Comparison of ENCODE assay signal across 8 cellular contexts in the genomic region with DNA sequence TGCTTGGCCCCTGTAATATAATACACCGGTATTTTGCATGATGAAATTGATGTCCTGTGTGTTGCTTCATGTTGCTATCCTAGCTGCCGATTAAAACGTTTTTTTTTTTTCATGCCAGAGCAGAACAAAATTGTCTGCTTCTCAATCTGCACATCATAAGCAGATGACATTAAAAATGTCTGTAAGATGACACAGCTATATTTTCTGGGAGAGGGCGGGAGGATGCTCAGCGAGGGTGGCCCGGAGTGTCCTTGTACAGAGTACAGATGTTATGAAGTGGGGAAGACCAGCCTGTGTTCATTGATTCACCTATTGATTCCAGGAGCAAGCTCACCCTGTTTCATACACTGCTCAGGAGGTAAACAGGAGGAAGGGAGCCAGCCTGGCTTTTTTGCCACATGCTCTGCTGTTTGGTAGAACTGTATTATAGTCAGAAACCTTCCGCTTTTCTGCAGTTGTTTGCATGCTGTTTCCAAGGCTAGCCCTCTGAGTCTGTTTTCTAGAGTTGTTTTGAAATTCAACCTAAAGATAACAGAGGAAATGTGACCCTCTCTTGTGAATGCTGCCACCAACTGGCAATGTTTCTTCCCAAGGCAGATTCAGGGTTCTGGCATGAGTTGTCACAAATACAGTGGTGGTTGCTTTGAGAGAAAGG. TPM values are rescaled to one million over a fixed set of nuclear protein-coding genes. Genes with fewer than 3 reads are reported as not detected.
DNase-seq lines count a peak whose midpoint lies in the region; ATAC-seq, FAIRE-seq and TF ChIP-seq lines count a peak whose summit lies in the region.

No MANE protein-coding gene starts in this region.

- H2AFZ ChIP-seq in GM23248: no peak overlapping the region

- H3K4me1 ChIP-seq in BE2C (peaks cover 4% of the 10 kb centered on the region; the same call in 1 of the 2 replicates), GM23248 (ENCODE audit: insufficient read depth) (peaks cover 22% of the 10 kb centered on the region), liver (ENCODE audit: control insufficient read depth in 4 of 4, insufficient read depth in 4 of 4, low read length in 3 of 4) (peaks cover 8 to 26% (median 21%) of the 10 kb centered on the region in 4 donors)

- H3K9ac ChIP-seq in GM23248 (no peak overlapping the region), liver (ENCODE audit: low read depth in 1 of 2, low read length in 2 of 2) (peak overlapping the region; percentile 3 to 65)

- H3K27me3 ChIP-seq in BE2C (peaks cover 3% of the 10 kb centered on the region; the same call in 1 of the 2 replicates), GM23248 (replicated peaks; ENCODE audit: insufficient read depth) (no peaks in the 10 kb centered on the region), liver (ENCODE audit: control insufficient read depth in 4 of 4, insufficient read depth in 4 of 4, low read length in 3 of 4) (no peaks in the 10 kb centered on the region)

- no peaks in the 10 kb centered on the region for H3K9me2 ChIP-seq in GM23248 (ENCODE audit: insufficient read depth)

- DNase-seq in BE2C (peak; percentile 58), GM23248 (peak; percentile 44), NCI-H526 (lab: John Stamatoyannopoulos, UW) (peak; percentile 90 to 95), amniotic epithelial cell (ENCODE audit: low read depth) (peak; percentile 46), GM12892 (ENCODE audit: insufficient read length) (no peak)

- no peaks in the 10 kb centered on the region for H3K9me3 ChIP-seq in BE2C
- no peaks in the 10 kb centered on the region for H3K9me3 ChIP-seq in GM23248 (ENCODE audit: low read depth)
- H3K9me3 ChIP-seq in liver (ENCODE audit: control insufficient read depth in 4 of 4, low read length in 3 of 4): no peaks in the 10 kb centered on the region

- TF ChIP-seq POLR2A in GM12892 (IDR thresholded peaks at IDR 0.05; ENCODE audit: low read depth, low read length): no peak

- 32 to 44% methylated on average over 7 of the region's 7 CpGs for WGBS in GM23248 (ENCODE audit: low coverage in 1 of 2, low lambda C conversion rate in 2 of 2, missing lambda C conversion rate in 2 of 2), 2 experiments
- WGBS in liver: 14% methylated on average over 7 of the region's 7 CpGs

- no peaks in the 10 kb centered on the region for H4K20me1 ChIP-seq in GM23248 (ENCODE audit: insufficient read depth)

- TF ChIP-seq CTCF in BE2C (IDR thresholded peaks at IDR 0.05; ENCODE audit: low read depth, low read length) (peak; percentile 87), liver (IDR thresholded peaks at IDR 0.05; ENCODE audit: low read depth, low read length, missing input control) (peak; percentile 42)

- H3F3A ChIP-seq in GM23248 (ENCODE audit: insufficient read depth): peaks cover 16% of the 10 kb centered on the region

- no peaks in the 10 kb centered on the region for H3K79me2 ChIP-seq in GM23248 (ENCODE audit: insufficient read depth)

- H3K36me3 ChIP-seq in BE2C (no peaks in the 10 kb centered on the region), GM23248 (ENCODE audit: low read depth) (no peaks in the 10 kb centered on the region), liver (ENCODE audit: control insufficient read depth in 4 of 4, insufficient read depth in 3 of 4, low read depth in 1 of 4, low read length in 3 of 4) (no peaks in the 10 kb centered on the region)

- FAIRE-seq in GM12892 (lab: Jason Lieb, UNC): no peak

- ATAC-seq in HG02759 (IDR thresholded peaks at IDR 0.05; ENCODE audit: unreplicated experiment) (no peak), HG02571 (IDR thresholded peaks at IDR 0.05; ENCODE audit: unreplicated experiment) (no peak)

- peak overlapping the region; percentile 11 for H3K4me2 ChIP-seq in GM23248 (ENCODE audit: unreplicated experiment)

- in situ Hi-C loops in GM23248 (cut with MboI): loop anchor here (10.0 kb wide), 1 partner anchor 314 kb away; no protein-coding TSS in a partner anchor

- H3K27ac ChIP-seq in GM23248: 0 out of 2 replicates have a peak overlapping the region, but pooled peaks have one; percentile 1
- H3K27ac ChIP-seq in liver (ENCODE audit: low read depth in 1 of 2, low read length in 2 of 2): peak overlapping the region; percentile 68 to 78

- peak; percentile 79 to 83 for TF ChIP-seq RAD21 in liver (IDR thresholded peaks at IDR 0.05)

- peak overlapping the region; percentile 47 for H3K4me3 ChIP-seq in BE2C (ENCODE audit: low read depth, low read length)
- no peak overlapping the region for H3K4me3 ChIP-seq in GM23248
- peak overlapping the region in 1 of 3 donors; percentile 4 for H3K4me3 ChIP-seq in liver (ENCODE audit: low read depth in 1 of 3, low read length in 3 of 3)

TF ChIP-seq in liver, 16 proteins besides CTCF, POLR2A, EP300 and RAD21:
- peak in 1 of 2 donors; percentile 11 for TF ChIP-seq HNF4A (conservative IDR thresholded peaks at IDR 0.05)
- no peak for TF ChIP-seq GABPA (IDR thresholded peaks at IDR 0.05 in 1 of 2, conservative IDR thresholded peaks at IDR 0.05 in 1 of 2)
- TF ChIP-seq YY1 (IDR thresholded peaks at IDR 0.05): no peak
- peak; percentile 10 for TF ChIP-seq FOXA1 (IDR thresholded peaks at IDR 0.05)
- no peak for TF ChIP-seq HNF4G (IDR thresholded peaks at IDR 0.05)
- TF ChIP-seq EGR1 (IDR thresholded peaks at IDR 0.05; ENCODE audit: low read depth in 2 of 2): no peak
- TF ChIP-seq SP1 (IDR thresholded peaks at IDR 0.05): peak; percentile 12
- TF ChIP-seq, protein P1, sequence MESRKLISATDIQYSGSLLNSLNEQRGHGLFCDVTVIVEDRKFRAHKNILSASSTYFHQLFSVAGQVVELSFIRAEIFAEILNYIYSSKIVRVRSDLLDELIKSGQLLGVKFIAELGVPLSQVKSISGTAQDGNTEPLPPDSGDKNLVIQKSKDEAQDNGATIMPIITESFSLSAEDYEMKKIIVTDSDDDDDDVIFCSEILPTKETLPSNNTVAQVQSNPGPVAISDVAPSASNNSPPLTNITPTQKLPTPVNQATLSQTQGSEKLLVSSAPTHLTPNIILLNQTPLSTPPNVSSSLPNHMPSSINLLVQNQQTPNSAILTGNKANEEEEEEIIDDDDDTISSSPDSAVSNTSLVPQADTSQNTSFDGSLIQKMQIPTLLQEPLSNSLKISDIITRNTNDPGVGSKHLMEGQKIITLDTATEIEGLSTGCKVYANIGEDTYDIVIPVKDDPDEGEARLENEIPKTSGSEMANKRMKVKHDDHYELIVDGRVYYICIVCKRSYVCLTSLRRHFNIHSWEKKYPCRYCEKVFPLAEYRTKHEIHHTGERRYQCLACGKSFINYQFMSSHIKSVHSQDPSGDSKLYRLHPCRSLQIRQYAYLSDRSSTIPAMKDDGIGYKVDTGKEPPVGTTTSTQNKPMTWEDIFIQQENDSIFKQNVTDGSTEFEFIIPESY (IDR thresholded peaks at IDR 0.05): no peak
- TF ChIP-seq TAF1 (conservative IDR thresholded peaks at IDR 0.05): no peak
- TF ChIP-seq RXRA (IDR thresholded peaks at IDR 0.05): peak; percentile 19 to 24
- no peak for TF ChIP-seq FOXA2 (IDR thresholded peaks at IDR 0.05)
- TF ChIP-seq ATF3 (IDR thresholded peaks at IDR 0.05): no peak
- TF ChIP-seq, protein P2, sequence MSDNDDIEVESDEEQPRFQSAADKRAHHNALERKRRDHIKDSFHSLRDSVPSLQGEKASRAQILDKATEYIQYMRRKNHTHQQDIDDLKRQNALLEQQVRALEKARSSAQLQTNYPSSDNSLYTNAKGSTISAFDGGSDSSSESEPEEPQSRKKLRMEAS (IDR thresholded peaks at IDR 0.05): no peak
- TF ChIP-seq JUND (IDR thresholded peaks at IDR 0.05): no peak
- no peak for TF ChIP-seq NR2F2 (IDR thresholded peaks at IDR 0.05)
- TF ChIP-seq, protein P3, sequence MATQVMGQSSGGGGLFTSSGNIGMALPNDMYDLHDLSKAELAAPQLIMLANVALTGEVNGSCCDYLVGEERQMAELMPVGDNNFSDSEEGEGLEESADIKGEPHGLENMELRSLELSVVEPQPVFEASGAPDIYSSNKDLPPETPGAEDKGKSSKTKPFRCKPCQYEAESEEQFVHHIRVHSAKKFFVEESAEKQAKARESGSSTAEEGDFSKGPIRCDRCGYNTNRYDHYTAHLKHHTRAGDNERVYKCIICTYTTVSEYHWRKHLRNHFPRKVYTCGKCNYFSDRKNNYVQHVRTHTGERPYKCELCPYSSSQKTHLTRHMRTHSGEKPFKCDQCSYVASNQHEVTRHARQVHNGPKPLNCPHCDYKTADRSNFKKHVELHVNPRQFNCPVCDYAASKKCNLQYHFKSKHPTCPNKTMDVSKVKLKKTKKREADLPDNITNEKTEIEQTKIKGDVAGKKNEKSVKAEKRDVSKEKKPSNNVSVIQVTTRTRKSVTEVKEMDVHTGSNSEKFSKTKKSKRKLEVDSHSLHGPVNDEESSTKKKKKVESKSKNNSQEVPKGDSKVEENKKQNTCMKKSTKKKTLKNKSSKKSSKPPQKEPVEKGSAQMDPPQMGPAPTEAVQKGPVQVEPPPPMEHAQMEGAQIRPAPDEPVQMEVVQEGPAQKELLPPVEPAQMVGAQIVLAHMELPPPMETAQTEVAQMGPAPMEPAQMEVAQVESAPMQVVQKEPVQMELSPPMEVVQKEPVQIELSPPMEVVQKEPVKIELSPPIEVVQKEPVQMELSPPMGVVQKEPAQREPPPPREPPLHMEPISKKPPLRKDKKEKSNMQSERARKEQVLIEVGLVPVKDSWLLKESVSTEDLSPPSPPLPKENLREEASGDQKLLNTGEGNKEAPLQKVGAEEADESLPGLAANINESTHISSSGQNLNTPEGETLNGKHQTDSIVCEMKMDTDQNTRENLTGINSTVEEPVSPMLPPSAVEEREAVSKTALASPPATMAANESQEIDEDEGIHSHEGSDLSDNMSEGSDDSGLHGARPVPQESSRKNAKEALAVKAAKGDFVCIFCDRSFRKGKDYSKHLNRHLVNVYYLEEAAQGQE (IDR thresholded peaks at IDR 0.05): no peak
TF ChIP-seq in liver: peak in this region for 4.

RNA-seq across cellular contexts. Expression of gene IRS2, which starts 4.7 kb away (rescaled TPM):
- 28.7 TPM for polyA plus RNA-seq in BE2C (2012; ENCODE audit: insufficient read depth, insufficient read length, low read depth)
- 7.3 and 7.7 TPM in 2 replicates for total RNA-seq in GM23248 (2014; rRNA removed; shearing (Covaris generic))
- 3.1 and 3.4 TPM in 2 replicates for polyA plus RNA-seq in GM23248 (2016; fragmentation: Nextera tagmentation; extraction: Ambion mirVana)
- 1 to 10 TPM; 6.3 to 9.1 TPM for total RNA-seq in liver
- polyA plus RNA-seq in liver: 1 to 10 TPM; 4.0 to 7.1 TPM
- 0.17 TPM for polyA plus RNA-seq in GM12892 (2012; ENCODE audit: missing spikeins)
